In genomic region chr16:1019234-1019933, GRCh38 we compare ENCODE assay signal across 1 cellular context.
TF ChIP-seq lines count a peak whose summit lies in the region.

No MANE protein-coding gene starts in this region.

TF ChIP-seq in HEK293, 187 proteins besides CTCF, POLR2A, EP300 and RAD21 (continued from another document and continues in another):
- TF ChIP-seq ZNF148 (tag by site-specific recombination; IDR thresholded peaks at IDR 0.05; ENCODE audit: borderline replicate concordance): no peak
- no peak for TF ChIP-seq ZNF416 (tag by site-specific recombination; IDR thresholded peaks at IDR 0.05)
- no peak for TF ChIP-seq ZNF830 (tag by site-specific recombination; IDR thresholded peaks at IDR 0.05; ENCODE audit: low read depth)
- TF ChIP-seq ZSCAN23 (tag by site-specific recombination; IDR thresholded peaks at IDR 0.05): no peak
- TF ChIP-seq ZNF660 (tag by site-specific recombination; IDR thresholded peaks at IDR 0.05): no peak
- peak; percentile 60 for TF ChIP-seq ZBTB26 (tag by site-specific recombination; optimal IDR thresholded peaks at IDR 0.05)
- TF ChIP-seq ZNF280D (tag by site-specific recombination; IDR thresholded peaks at IDR 0.05): no peak
- no peak for TF ChIP-seq ZNF561 (tag by site-specific recombination; IDR thresholded peaks at IDR 0.05; ENCODE audit: borderline replicate concordance)
- TF ChIP-seq ZNF514 (tag by site-specific recombination; IDR thresholded peaks at IDR 0.05): no peak
- no peak for TF ChIP-seq ZNF174 (tag by site-specific recombination; IDR thresholded peaks at IDR 0.05)
- TF ChIP-seq PATZ1 (tag by site-specific recombination; IDR thresholded peaks at IDR 0.05): peak; percentile 70
- peak; percentile 56; the same call in 1 of the 2 replicates for TF ChIP-seq ZXDB (tag by site-specific recombination; IDR thresholded peaks at IDR 0.05)
- TF ChIP-seq TCF7L2 (IDR thresholded peaks at IDR 0.05; ENCODE audit: borderline replicate concordance, low read depth, low read length): peak; percentile 74
- TF ChIP-seq SP2 (tag by site-specific recombination; IDR thresholded peaks at IDR 0.05): no peak; the same call in 1 of the 2 replicates
- no peak for TF ChIP-seq ZNF391 (tag by site-specific recombination; IDR thresholded peaks at IDR 0.05; ENCODE audit: borderline replicate concordance, low read depth)
- no peak for TF ChIP-seq PRDM4 (tag by site-specific recombination; IDR thresholded peaks at IDR 0.05)
- 0 out of 2 replicates have a peak, but pooled peaks have one; percentile 55 for TF ChIP-seq ZFP69B (tag by site-specific recombination; IDR thresholded peaks at IDR 0.05)
- TF ChIP-seq ZSCAN4 (tag by site-specific recombination; IDR thresholded peaks at IDR 0.05): no peak
- TF ChIP-seq ZNF549 (tag by site-specific recombination; IDR thresholded peaks at IDR 0.05): no peak
- TF ChIP-seq ZNF311 (tag by site-specific recombination; IDR thresholded peaks at IDR 0.05; ENCODE audit: borderline replicate concordance): no peak
- no peak for TF ChIP-seq KLF7 (tag by site-specific recombination; IDR thresholded peaks at IDR 0.05; ENCODE audit: borderline replicate concordance)
- TF ChIP-seq ZNF449 (tag by site-specific recombination; IDR thresholded peaks at IDR 0.05): no peak; the same call in 1 of the 2 replicates
- TF ChIP-seq GLIS1 (tag by site-specific recombination; IDR thresholded peaks at IDR 0.05): peak; percentile 97
- TF ChIP-seq BCL11A (tag by site-specific recombination; IDR thresholded peaks at IDR 0.05; ENCODE audit: low read depth): no peak
- no peak for TF ChIP-seq ZNF488 (tag by site-specific recombination; IDR thresholded peaks at IDR 0.05)
- TF ChIP-seq ZNF146 (tag by site-specific recombination; IDR thresholded peaks at IDR 0.05): no peak
- no peak for TF ChIP-seq ZNF19 (tag by site-specific recombination; IDR thresholded peaks at IDR 0.05; ENCODE audit: low read depth)
- TF ChIP-seq ZBTB8A (tag by site-specific recombination; IDR thresholded peaks at IDR 0.05): peak; percentile 58
- no peak for TF ChIP-seq ZSCAN18 (tag by site-specific recombination; IDR thresholded peaks at IDR 0.05)
- TF ChIP-seq ZNF639 (tag by site-specific recombination; IDR thresholded peaks at IDR 0.05): no peak
- TF ChIP-seq ZNF530 (tag by site-specific recombination; IDR thresholded peaks at IDR 0.05; ENCODE audit: low read depth): no peak
- peak; percentile 77 for TF ChIP-seq IKZF3 (tag by site-specific recombination; IDR thresholded peaks at IDR 0.05)
- no peak for TF ChIP-seq ZSCAN16 (tag by site-specific recombination; IDR thresholded peaks at IDR 0.05)
- no peak for TF ChIP-seq ZNF843 (tag by site-specific recombination; IDR thresholded peaks at IDR 0.05)
- TF ChIP-seq ZNF324 (tag by site-specific recombination; IDR thresholded peaks at IDR 0.05): no peak
- no peak for TF ChIP-seq ZNF292 (tag by site-specific recombination; IDR thresholded peaks at IDR 0.05; ENCODE audit: borderline replicate concordance, low read depth)
- no peak for TF ChIP-seq SP3 (tag by site-specific recombination; IDR thresholded peaks at IDR 0.05)
- TF ChIP-seq TRIM28 (IDR thresholded peaks at IDR 0.05; ENCODE audit: borderline replicate concordance, low read length): no peak
- no peak for TF ChIP-seq ZNF10 (tag by site-specific recombination; IDR thresholded peaks at IDR 0.05)
- no peak for TF ChIP-seq AEBP2 (tag by site-specific recombination; IDR thresholded peaks at IDR 0.05; ENCODE audit: borderline replicate concordance)
